Comparison of ENCODE assay signal across 8 cellular contexts in genomic region chr9:128127990-128128835, GRCh38. TPM values are rescaled to one million over a fixed set of nuclear protein-coding genes. Genes with fewer than 3 reads are reported as not detected.
DNase-seq lines count a peak whose midpoint lies in the region; TF ChIP-seq lines count a peak whose summit lies in the region.

No MANE protein-coding gene starts in this region.

- no peaks in the 10 kb centered on the region for H3K27me3 ChIP-seq in suprapubic skin

- no peak for TF ChIP-seq POLR2A in suprapubic skin (IDR thresholded peaks at IDR 0.05)

- no peaks in the 10 kb centered on the region for H3K9me3 Mint-ChIP-seq in HFFc6

- peak overlapping the region; percentile 96 for H3K27ac Mint-ChIP-seq in HFFc6

- TF ChIP-seq EP300 in suprapubic skin (IDR thresholded peaks at IDR 0.05): no peak

- peaks cover 37% of the 10 kb centered on the region for H3K4me1 ChIP-seq in suprapubic skin

- H3K27me3 Mint-ChIP-seq in HFFc6 (ENCODE audit: insufficient read depth): peaks cover 13% of the 10 kb centered on the region

- no peaks in the 10 kb centered on the region for H3K36me3 Mint-ChIP-seq in HFFc6 (ENCODE audit: low read depth)

- no peaks in the 10 kb centered on the region for H3K9me3 ChIP-seq in suprapubic skin

- peaks cover 10% of the 10 kb centered on the region for H3K36me3 ChIP-seq in suprapubic skin

- peaks cover 28% of the 10 kb centered on the region for H3K4me1 Mint-ChIP-seq in HFFc6 (ENCODE audit: low read depth)

- peak overlapping the region; percentile 99 for H3K27ac ChIP-seq in suprapubic skin

- peak overlapping the region; percentile 99 for H3K4me3 Mint-ChIP-seq in HFFc6

- DNase-seq in GM04503 (ENCODE audit: low read depth) (peak; percentile 59), HFFc6 (peak; percentile 78), NAMALWA (ENCODE audit: low spot score) (peak; percentile 94), SK-N-DZ (ENCODE audit: low spot score) (peak; percentile 96), glomerular endothelial cell (ENCODE audit: extremely low read depth, low read depth, low spot score) (peak; percentile 51), occipital lobe (lab: John Stamatoyannopoulos, UW) (peak; percentile 85), suprapubic skin (ENCODE audit: low spot score in 2 of 2) (peak; percentile 88 to 93)
- peak; percentile 84 for DNase-seq in activated naive CD4-positive, alpha-beta T cell treated with anti-CD3 and anti-CD28 coated beads, Interleukin-2, amount 50 U/mL, for 16 hours

- WGBS in suprapubic skin: 0% methylated on average over 27 of the region's 82 CpGs

- peak overlapping the region; percentile 98 for H3K4me3 ChIP-seq in suprapubic skin

- TF ChIP-seq CTCF in HFFc6 (IDR thresholded peaks at IDR 0.05) (no peak), suprapubic skin (IDR thresholded peaks at IDR 0.05) (no peak)

RNA-seq across cellular contexts. Expression of gene PTGES2, which starts 0.7 kb away (rescaled TPM):
- 10 to 100 TPM; 68.5 to 82.8 (median 70.6) TPM for total RNA-seq in HFFc6 (2021; fragmentation: NEBNext Ultra II Directional; extraction: Animal tissue kit (Norgen Biotek cat#: 25700))
- 61.7 and 69.6 TPM in 2 replicates for polyA plus RNA-seq in SK-N-DZ (2014; cell fraction: cytosol; rRNA removed)
- polyA plus RNA-seq in SK-N-DZ (2014; cell fraction: nucleus; rRNA removed): 159 and 165 TPM in 2 replicates
- total RNA-seq in glomerular endothelial cell: 63.4 and 68.6 TPM in 2 replicates
- total RNA-seq in occipital lobe: 39.5 TPM
- total RNA-seq in suprapubic skin: 10 to 100 TPM; 47.4 to 76.0 (median 55.9) TPM

RNA-seq across cellular contexts. Expression of gene LCN2, which starts 21.0 kb away (rescaled TPM):
- not detected for total RNA-seq in HFFc6 (2021; fragmentation: NEBNext Ultra II Directional; extraction: Animal tissue kit (Norgen Biotek cat#: 25700))
- 1.3 TPM in 1 of 2 replicates, not detected in the other for polyA plus RNA-seq in SK-N-DZ (2014; cell fraction: cytosol; rRNA removed)
- polyA plus RNA-seq in SK-N-DZ (2014; cell fraction: nucleus; rRNA removed): not detected in 2 replicates
- total RNA-seq in glomerular endothelial cell (not detected in 2 replicates), occipital lobe (not detected), suprapubic skin (10 to 100 TPM in 2 of 4 donors, 1 to 10 TPM in 2; 6.0 to 45.7 (median 22.3) TPM)

RNA-seq across cellular contexts. Expression of gene BBLN, which starts 31.9 kb away (rescaled TPM):
- 10 to 100 TPM; 45.7 to 63.2 (median 50.5) TPM for total RNA-seq in HFFc6 (2021; fragmentation: NEBNext Ultra II Directional; extraction: Animal tissue kit (Norgen Biotek cat#: 25700))
- polyA plus RNA-seq in SK-N-DZ (2014; cell fraction: cytosol; rRNA removed): 217 and 266 TPM in 2 replicates
- polyA plus RNA-seq in SK-N-DZ (2014; cell fraction: nucleus; rRNA removed): 151 and 172 TPM in 2 replicates
- total RNA-seq in glomerular endothelial cell: 274 and 308 TPM in 2 replicates
- 32.6 TPM for total RNA-seq in occipital lobe
- total RNA-seq in suprapubic skin: 100 to 1,000 TPM; 157 to 345 (median 224) TPM

Comparison
In these comparisons a context has a peak if more than half of its experiments do, and no peak if none do; other contexts are left out.
1. Peak in every context shown above with its lines: DNase-seq, H3K4me3 ChIP-seq and H3K27ac ChIP-seq.